In the genomic region with DNA sequence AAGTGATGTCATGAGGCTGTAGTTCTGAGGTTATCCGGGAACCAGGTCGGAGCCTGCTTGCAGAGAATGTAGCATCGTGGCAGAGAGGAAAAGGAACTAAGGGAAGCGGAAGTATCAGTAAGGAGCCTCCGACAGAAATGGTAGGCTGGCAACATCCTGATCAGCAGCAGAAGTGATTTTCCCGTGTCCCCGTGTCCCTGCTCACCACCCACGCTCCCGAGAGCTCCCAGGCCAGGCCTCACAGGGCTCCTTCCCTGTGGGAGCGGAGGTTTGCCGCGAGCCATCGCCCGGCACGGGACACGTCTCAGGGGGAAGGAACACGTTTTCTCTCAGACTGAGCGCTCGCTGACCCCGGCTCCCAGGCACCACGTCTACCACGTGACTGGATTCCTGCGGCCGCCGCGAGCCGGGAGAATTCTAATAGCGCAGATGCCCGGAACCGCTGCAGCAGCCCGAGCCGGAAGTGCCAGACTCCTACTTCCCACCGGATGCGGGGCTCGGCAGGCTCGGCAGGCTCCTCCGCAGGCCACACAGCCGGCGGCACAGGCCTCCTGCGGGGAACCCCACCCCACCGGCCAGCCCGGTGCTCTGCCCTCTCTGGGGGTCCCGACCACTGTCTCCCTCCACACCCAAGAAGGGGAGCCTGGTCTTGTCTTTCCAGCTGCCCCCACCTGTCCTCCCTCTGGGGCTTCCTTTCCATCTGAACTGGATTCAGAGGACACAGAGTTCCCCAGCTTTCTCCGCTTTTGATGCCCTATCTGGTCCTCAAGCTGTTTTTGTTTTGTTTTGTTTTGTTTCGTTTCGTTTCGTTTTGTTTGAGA, we compare ENCODE assay signal across 8 cellular contexts.
DNase-seq lines count a peak whose midpoint lies in the region; ATAC-seq, FAIRE-seq and TF ChIP-seq lines count a peak whose summit lies in the region.

No MANE protein-coding gene starts in this region.

- no peaks in the 10 kb centered on the region for H3K9me3 ChIP-seq in CD4-positive, CD25-positive, alpha-beta regulatory T cell (ENCODE audit: control insufficient read depth in 2 of 2, low read length in 2 of 2)
- no peaks in the 10 kb centered on the region for H3K9me3 ChIP-seq in keratinocyte (ENCODE audit: control insufficient read depth, low read depth, low read length)

- peaks cover 15% of the 10 kb centered on the region for H3K27me3 Mint-ChIP-seq in CD4-positive, CD25-positive, alpha-beta regulatory T cell

- no peak for FAIRE-seq in bronchial epithelial cell (lab: Jason Lieb, UNC)
- no peak for FAIRE-seq in keratinocyte (lab: Jason Lieb, UNC)

- DNase-seq in CD4-positive, CD25-positive, alpha-beta regulatory T cell = peak; percentile 21 to 69 (median 36)
- peak; percentile 94 for DNase-seq in HCEC 1CT
- DNase-seq in SW480 (ENCODE audit: low spot score) = peak; percentile 89
- DNase-seq in bronchial epithelial cell (ENCODE audit: low read depth) = peak; percentile 58
- DNase-seq in keratinocyte (ENCODE audit: low read depth, low spot score) = no peak
- peak; percentile 80 for DNase-seq in stimulated activated CD4-positive, alpha-beta T cell treated with anti-CD3 and anti-CD28 coated beads, Interleukin-15, amount 100 ng/mL, for 24 hours
- DNase-seq in NCI-H446 treated with DMSO at 0.1 percent for 48 hours (lab: John Stamatoyannopoulos, UW) = no peak
- no peak for DNase-seq in NCI-H446 (lab: John Stamatoyannopoulos, UW)

- H3K9me1 ChIP-seq in keratinocyte (ENCODE audit: control insufficient read depth, extremely low read depth, insufficient read depth, low read length) = peaks cover 2% of the 10 kb centered on the region

- peak; percentile 30 to 37 for ATAC-seq in CD4-positive, CD25-positive, alpha-beta regulatory T cell (ENCODE audit: low read depth in 2 of 2)

- H3K36me3 Mint-ChIP-seq in CD4-positive, CD25-positive, alpha-beta regulatory T cell = peaks cover 2% of the 10 kb centered on the region

- no peaks in the 10 kb centered on the region for H3K27me3 ChIP-seq in CD4-positive, CD25-positive, alpha-beta regulatory T cell (ENCODE audit: control insufficient read depth, insufficient read depth, low read length)
- no peaks in the 10 kb centered on the region for H3K27me3 ChIP-seq in bronchial epithelial cell (ENCODE audit: control insufficient read depth, insufficient read depth, low read length)
- H3K27me3 ChIP-seq in keratinocyte (ENCODE audit: control insufficient read depth, extremely low read depth, insufficient read depth, low read length) = no peaks in the 10 kb centered on the region

- dilution Hi-C loops in keratinocyte (cut with MboI; ENCODE audit: extremely low pct_ligation_motif_present, low sequenced_read_pairs) = no loop called here

- H2AFZ ChIP-seq in keratinocyte (ENCODE audit: control insufficient read depth, low read length) = peak overlapping the region; percentile 92

- peaks cover 4 to 20% (median 9%) of the 10 kb centered on the region in 4 donors for H3K4me1 Mint-ChIP-seq in CD4-positive, CD25-positive, alpha-beta regulatory T cell

- peak overlapping the region; percentile 88 for H3K4me3 ChIP-seq in CD4-positive, CD25-positive, alpha-beta regulatory T cell (ENCODE audit: low read depth, low read length)
- H3K4me3 ChIP-seq in bronchial epithelial cell (ENCODE audit: low read depth, low read length) = peak overlapping the region; percentile 35
- H3K4me3 ChIP-seq in keratinocyte (ENCODE audit: control insufficient read depth in 2 of 3, extremely low read depth in 1 of 3, insufficient read depth in 2 of 3, low read depth in 1 of 3, low read length in 3 of 3) = peak overlapping the region; percentile 7 to 43 (median 19)

- H3K4me3 Mint-ChIP-seq in CD4-positive, CD25-positive, alpha-beta regulatory T cell = peak overlapping the region; percentile 89 to 97 (median 96)

- H4K20me1 ChIP-seq in keratinocyte (ENCODE audit: control insufficient read depth, extremely low read depth, insufficient read depth, low read length) = no peaks in the 10 kb centered on the region

- H3K4me2 ChIP-seq in keratinocyte (ENCODE audit: control insufficient read depth, extremely low read depth, insufficient read depth, low read depth, low read length) = peak overlapping the region; percentile 50

- peak overlapping the region; percentile 73 for H3K9ac ChIP-seq in keratinocyte (ENCODE audit: control insufficient read depth, extremely low read depth, insufficient read depth, low read length)

- H3K4me1 ChIP-seq in CD4-positive, CD25-positive, alpha-beta regulatory T cell (ENCODE audit: control insufficient read depth, insufficient read depth, low read length, poor library complexity, severe bottlenecking) = peaks cover 15% of the 10 kb centered on the region
- peaks cover 20% of the 10 kb centered on the region for H3K4me1 ChIP-seq in keratinocyte (ENCODE audit: control insufficient read depth, extremely low read depth, insufficient read depth, low read length)

- peak overlapping the region; percentile 94 to 98 (median 96) for H3K27ac Mint-ChIP-seq in CD4-positive, CD25-positive, alpha-beta regulatory T cell

- TF ChIP-seq CTCF in bronchial epithelial cell (IDR thresholded peaks at IDR 0.05; ENCODE audit: insufficient read depth, low read length, severe bottlenecking) (no peak), keratinocyte (optimal IDR thresholded peaks at IDR 0.05 in 1 of 3, IDR thresholded peaks at IDR 0.05 in 1 of 3, conservative IDR thresholded peaks at IDR 0.05 in 1 of 3; ENCODE audit: extremely low read depth in 1 of 3, insufficient read depth in 2 of 3, low read length in 3 of 3) (no peak)

- no peaks in the 10 kb centered on the region for H3K79me2 ChIP-seq in keratinocyte (ENCODE audit: control insufficient read depth, insufficient read depth, low read length)

- no peaks in the 10 kb centered on the region for H3K36me3 ChIP-seq in CD4-positive, CD25-positive, alpha-beta regulatory T cell (ENCODE audit: control insufficient read depth, insufficient read depth, low read length)
- H3K36me3 ChIP-seq in bronchial epithelial cell (ENCODE audit: control insufficient read depth, insufficient read depth, low read length) (no peaks in the 10 kb centered on the region), keratinocyte (ENCODE audit: control insufficient read depth in 2 of 2, extremely low read depth in 1 of 2, insufficient read depth in 2 of 2, low read length in 2 of 2) (no peaks in the 10 kb centered on the region)

- H3K9me3 Mint-ChIP-seq in CD4-positive, CD25-positive, alpha-beta regulatory T cell = peaks cover 0 to 2% (median 0%) of the 10 kb centered on the region in 7 donors

- peak overlapping the region; percentile 47 for H3K27ac ChIP-seq in CD4-positive, CD25-positive, alpha-beta regulatory T cell (ENCODE audit: insufficient read depth, low read length, poor library complexity, severe bottlenecking)
- H3K27ac ChIP-seq in keratinocyte (ENCODE audit: control insufficient read depth, insufficient read depth, low read length) = peak overlapping the region; percentile 56

Comparison
In these comparisons a context has a peak if more than half of its experiments do, and no peak if none do; other contexts are left out.
1. DNase-seq: peak in CD4-positive, CD25-positive, alpha-beta regulatory T cell (3 of 3), HCEC 1CT (single experiment), SW480 (single experiment), bronchial epithelial cell (single experiment) and stimulated activated CD4-positive, alpha-beta T cell treated with anti-CD3 and anti-CD28 coated beads, Interleukin-15, amount 100 ng/mL, for 24 hours (single experiment); none in keratinocyte (single experiment), NCI-H446 treated with DMSO at 0.1 percent for 48 hours (single experiment) and NCI-H446 (0 of 2).
2. H3K4me3 ChIP-seq: peak in every context shown above with its lines; median percentile 88 in CD4-positive, CD25-positive, alpha-beta regulatory T cell; 35 in bronchial epithelial cell; 19 in keratinocyte.